ENCODE assay signal across 16 cellular contexts in the genomic region with DNA sequence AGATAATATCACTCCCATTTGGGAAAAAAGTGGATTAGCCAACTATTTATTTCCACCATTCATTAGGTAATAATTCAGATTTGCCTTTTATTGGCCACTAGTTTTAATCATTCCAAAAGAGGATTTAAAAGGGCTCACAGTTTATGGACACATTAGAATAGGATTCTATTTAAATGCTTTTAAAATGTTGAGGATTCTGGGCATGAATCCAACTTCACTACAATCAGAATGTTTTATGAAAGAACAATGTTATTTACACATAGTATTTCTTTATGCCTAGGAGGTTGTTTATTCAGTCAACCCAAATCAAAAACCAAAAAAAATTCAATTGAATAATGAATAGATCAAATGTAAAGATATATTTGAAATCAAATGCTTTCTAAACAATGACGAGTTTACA.
A peak's percentile ranks its signal among the peaks of the same experiment; 100 is the strongest.
DNase-seq lines count a peak whose midpoint lies in the region; ATAC-seq and TF ChIP-seq lines count a peak whose summit lies in the region.
"Had no signal": no experiment of that assay in that cellular context is flagged by ENCODE, and none has a peak within 500 bp of the region (broad histone marks: within the 10 kb centered on the region; RNA-seq: fewer than 3 reads in every experiment).

No MANE protein-coding gene starts in this region.

- no peak for TF ChIP-seq CTCF in fibroblast of mammary gland (conservative IDR thresholded peaks at IDR 0.05; ENCODE audit: control insufficient read depth, insufficient read depth, low read depth, low read length)
- no peak for TF ChIP-seq CTCF in smooth muscle cell (IDR thresholded peaks at IDR 0.05; ENCODE audit: borderline replicate concordance, insufficient read depth, poor library complexity, severe bottlenecking)
- TF ChIP-seq CTCF in coronary artery (IDR thresholded peaks at IDR 0.05), result no peak

- WGBS in smooth muscle cell (ENCODE audit: low lambda C conversion rate), result 89% methylated on average over 1 of the region's 1 CpG

- peak overlapping the region; percentile 64 for H3K4me2 ChIP-seq in smooth muscle cell
- H3K4me2 ChIP-seq: neural progenitor cell had no signal

- H3K36me3 ChIP-seq in smooth muscle cell (ENCODE audit: low read depth), result no peaks in the 10 kb centered on the region
- H3K36me3 ChIP-seq: upper lobe of right lung had no signal

- no peaks in the 10 kb centered on the region for H3K27me3 ChIP-seq in smooth muscle cell (ENCODE audit: low read depth)
- H3K27me3 ChIP-seq: neural progenitor cell, upper lobe of right lung had no signal

- H3K27ac ChIP-seq in smooth muscle cell (ENCODE audit: low read depth) (peak overlapping the region; percentile 65), coronary artery (no peak overlapping the region)
- H3K27ac ChIP-seq: HL-60, neural progenitor cell, upper lobe of right lung had no signal

- no peaks in the 10 kb centered on the region for H4K20me1 ChIP-seq in smooth muscle cell (ENCODE audit: low read depth)

- H2AFZ ChIP-seq in smooth muscle cell (ENCODE audit: low read depth), result no peak overlapping the region
- H2AFZ ChIP-seq: neural progenitor cell had no signal

- DNase-seq in EL, result peak; percentile 22
- DNase-seq in NCI-H345 treated with DMSO at 0.1 percent for 48 hours (lab: John Stamatoyannopoulos, UW; ENCODE audit: unreplicated experiment), result peak; percentile 19
- peak; percentile 25 for DNase-seq in fibroblast of mammary gland (ENCODE audit: low read depth)
- no peak for DNase-seq in smooth muscle cell (lab: John Stamatoyannopoulos, UW; ENCODE audit: unreplicated experiment)
- no peak for DNase-seq in coronary artery (ENCODE audit: low spot score)
- no peak for DNase-seq in NCI-H2107 treated with DMSO at 0.1 percent for 48 hours (lab: John Stamatoyannopoulos, UW; ENCODE audit: unreplicated experiment)
- DNase-seq: activated CD4-positive, alpha-beta T cell treated with anti-CD3 and anti-CD28 coated beads, Interleukin-2, amount 50 U/mL, for 4 hours; activated CD4-positive, CD25-positive, alpha-beta regulatory T cell; effector memory CD4-positive, alpha-beta T cell; stimulated activated CD4-positive, alpha-beta T cell treated with anti-CD3 and anti-CD28 coated beads, Interleukin-4, amount 100 ng/mL, for 4 hours; upper lobe of right lung had no signal

- peaks cover 20% of the 10 kb centered on the region for H3F3A ChIP-seq in smooth muscle cell (ENCODE audit: low read depth)

- no peak overlapping the region for H3K9ac ChIP-seq in smooth muscle cell (ENCODE audit: low read depth)
- H3K9ac ChIP-seq: neural progenitor cell had no signal

- H3K4me1 ChIP-seq in smooth muscle cell (ENCODE audit: low read depth), result peaks cover 29% of the 10 kb centered on the region
- H3K4me1 ChIP-seq: neural progenitor cell, upper lobe of right lung had no signal

- H3K9me3 ChIP-seq in smooth muscle cell (replicated peaks; ENCODE audit: low read depth), result no peaks in the 10 kb centered on the region
- H3K9me3 ChIP-seq: upper lobe of right lung had no signal

- no peak for ATAC-seq in activated CD4-positive, CD25-positive, alpha-beta regulatory T cell treated with anti-CD3 and anti-CD28 coated beads, Interleukin-2, amount 50 U/mL, for 24 hours
- ATAC-seq: Panc1; stimulated activated memory B cell treated with anti-CD40 and anti-IgM and Interleukin-4, amounts not matched to agents 10 μg/mL and 1 μg/mL and 100 μg/mL, for 72 hours had no signal

- no peak overlapping the region for H3K4me3 ChIP-seq in fibroblast of mammary gland (ENCODE audit: control insufficient read depth, low read depth, low read length)
- H3K4me3 ChIP-seq in smooth muscle cell, result no peak overlapping the region
- no peak overlapping the region for H3K4me3 ChIP-seq in coronary artery
- H3K4me3 ChIP-seq: neural progenitor cell, upper lobe of right lung had no signal

- H3K79me2 ChIP-seq in smooth muscle cell (ENCODE audit: low read depth), result peaks cover 85% of the 10 kb centered on the region

Comparison
In these comparisons a context has a peak if more than half of its experiments do, and no peak if none do; other contexts are left out.
1. DNase-seq: peak in EL (single experiment), NCI-H345 treated with DMSO at 0.1 percent for 48 hours (single experiment) and fibroblast of mammary gland (single experiment); none in smooth muscle cell (single experiment), coronary artery (single experiment) and NCI-H2107 treated with DMSO at 0.1 percent for 48 hours (single experiment).